In genomic region chr7:35386816-35387429, GRCh38 we compare ENCODE assay signal across 19 cellular contexts.
DNase-seq lines count a peak whose midpoint lies in the region; ATAC-seq and TF ChIP-seq lines count a peak whose summit lies in the region.
"Had no signal": no experiment of that assay in that cellular context is flagged by ENCODE, and none has a peak within 500 bp of the region (broad histone marks: within the 10 kb centered on the region; RNA-seq: fewer than 3 reads in every experiment).

No MANE protein-coding gene starts in this region.

- DNase-seq in Right ventricle myocardium superior: peak; percentile 49
- DNase-seq in heart right ventricle: peak in 1 of 2 donors; percentile 32
- DNase-seq in right atrium auricular region (ENCODE audit: low spot score): peak; percentile 78
- no peak for DNase-seq in mesothelial cell of epicardium (ENCODE audit: low spot score in 2 of 2, unreplicated experiment in 2 of 2)
- no peak for DNase-seq in GM23248
- DNase-seq in CD4-positive, alpha-beta T cell: no peak
- DNase-seq in activated effector memory CD4-positive, alpha-beta T cell treated with anti-CD3 and anti-CD28 coated beads, Interleukin-2, amount 50 U/mL, for 16 hours: no peak
- DNase-seq in psoas muscle: no peak
- DNase-seq: CD8-positive, alpha-beta memory T cell; COR-L47; DMS 273 treated with DMSO at 0.1 percent for 48 hours; DMS53; DND-41; EL; GOT3; H9; IMR-90 had no signal

- ATAC-seq in Right ventricle myocardium superior (ENCODE audit: poor library complexity) (peak; percentile 53), heart right ventricle (peak in 7 of 8 donors; percentile 20 to 49 (median 33)), psoas muscle (no peak)
- no peak for ATAC-seq in CD4-positive, alpha-beta T cell (ENCODE audit: poor library complexity)

- H3K27ac ChIP-seq in heart right ventricle: peak overlapping the region in 9 of 10 donors; percentile 26 to 71 (median 58)
- H3K27ac ChIP-seq in right atrium auricular region: peak overlapping the region; percentile 14 to 51
- no peak overlapping the region for H3K27ac ChIP-seq in GM23248
- H3K27ac ChIP-seq in CD4-positive, alpha-beta T cell (ENCODE audit: low read depth, low read length): no peak overlapping the region
- H3K27ac ChIP-seq in psoas muscle: no peak overlapping the region
- H3K27ac ChIP-seq: BLaER1 treated with 17β-estradiol and CSF1 and Interleukin-3, amounts not matched to agents 10 nM and 100 nM had no signal

- H3K27me3 Mint-ChIP-seq in mesothelial cell of epicardium (ENCODE audit: low read depth): peaks cover 2% of the 10 kb centered on the region
- H3K27me3 Mint-ChIP-seq in CD4-positive, alpha-beta T cell: no peaks in the 10 kb centered on the region

- H3K9me3 ChIP-seq in heart right ventricle: no peaks in the 10 kb centered on the region
- H3K9me3 ChIP-seq in right atrium auricular region: no peaks in the 10 kb centered on the region
- no peaks in the 10 kb centered on the region for H3K9me3 ChIP-seq in GM23248 (ENCODE audit: low read depth)
- no peaks in the 10 kb centered on the region for H3K9me3 ChIP-seq in CD4-positive, alpha-beta T cell (ENCODE audit: control insufficient read depth, low read length)
- no peaks in the 10 kb centered on the region for H3K9me3 ChIP-seq in psoas muscle
- H3K9me3 ChIP-seq: BLaER1 treated with 17β-estradiol and CSF1 and Interleukin-3, amounts not matched to agents 10 nM and 100 nM had no signal

- no peaks in the 10 kb centered on the region for H3K9me3 Mint-ChIP-seq in mesothelial cell of epicardium
- H3K9me3 Mint-ChIP-seq in CD4-positive, alpha-beta T cell: no peaks in the 10 kb centered on the region
- H3K9me3 Mint-ChIP-seq: CD8-positive, alpha-beta memory T cell; H9 had no signal

- H3K4me3 ChIP-seq in heart right ventricle (no peak overlapping the region), right atrium auricular region (no peak overlapping the region), GM23248 (no peak overlapping the region), psoas muscle (no peak overlapping the region)
- H3K4me3 ChIP-seq: BLaER1 treated with 17β-estradiol and CSF1 and Interleukin-3, amounts not matched to agents 10 nM and 100 nM had no signal

- WGBS in heart right ventricle, 2 donors: 27 to 32% methylated on average over 10 of the region's 10 CpGs
- WGBS in GM23248 (ENCODE audit: low coverage in 1 of 2, low lambda C conversion rate in 2 of 2, missing lambda C conversion rate in 2 of 2), 2 experiments: 32 to 40% methylated on average over 10 of the region's 10 CpGs
- 79 to 86% (median 81%) methylated on average over 10 of the region's 10 CpGs for WGBS in psoas muscle, 3 donors

- no peaks in the 10 kb centered on the region for H3K4me1 Mint-ChIP-seq in mesothelial cell of epicardium
- no peaks in the 10 kb centered on the region for H3K4me1 Mint-ChIP-seq in CD4-positive, alpha-beta T cell (ENCODE audit: low read depth)
- H3K4me1 Mint-ChIP-seq: B cell; CD8-positive, alpha-beta memory T cell; H9 had no signal

- H3K27me3 ChIP-seq in heart right ventricle (peaks cover 0 to 3% (median 0%) of the 10 kb centered on the region in 7 donors), right atrium auricular region (no peaks in the 10 kb centered on the region), GM23248 (replicated peaks; ENCODE audit: insufficient read depth) (no peaks in the 10 kb centered on the region), psoas muscle (ENCODE audit: insufficient read depth in 3 of 3, low read length in 2 of 3) (peaks cover 0 to 2% (median 0%) of the 10 kb centered on the region in 3 donors)
- peaks cover 5% of the 10 kb centered on the region for H3K27me3 ChIP-seq in CD4-positive, alpha-beta T cell (ENCODE audit: control insufficient read depth, insufficient read depth, low read length)
- H3K27me3 ChIP-seq: BLaER1 treated with 17β-estradiol and CSF1 and Interleukin-3, amounts not matched to agents 10 nM and 100 nM had no signal

- intact Hi-C loops in Right ventricle myocardium superior (cut with DNase I) (no loop called here), heart right ventricle (cut with DNase I) (loop anchor here in 2 of 10 donors (5.0 to 10.0 kb wide), 2 partner anchors 130 to 132 kb away; partner anchors contain the start of gene TBX20 (in 1 of the 2)), psoas muscle (cut with DNase I) (no loop called here)
- intact Hi-C loops in CD4-positive, alpha-beta T cell (cut with DNase I, micrococcal nuclease): no loop called here

- CTCF ChIA-PET in CD4-positive, alpha-beta T cell (lab: Charles Lee): no interaction called here

- no peak for TF ChIP-seq CTCF in heart right ventricle (IDR thresholded peaks at IDR 0.05)
- TF ChIP-seq CTCF in right atrium auricular region (IDR thresholded peaks at IDR 0.05): no peak
- TF ChIP-seq CTCF in mesothelial cell of epicardium (IDR thresholded peaks at IDR 0.05; ENCODE audit: unreplicated experiment): no peak
- no peak for TF ChIP-seq CTCF in CD4-positive, alpha-beta T cell (IDR thresholded peaks at IDR 0.05)
- no peak for TF ChIP-seq CTCF in psoas muscle (IDR thresholded peaks at IDR 0.05)

- no peak overlapping the region for H2AFZ ChIP-seq in GM23248

- POLR2A ChIA-PET in CD4-positive, alpha-beta T cell (lab: Charles Lee): no interaction called here

- H3K4me1 ChIP-seq in heart right ventricle (peaks cover 0 to 22% (median 4%) of the 10 kb centered on the region in 9 donors), right atrium auricular region (peaks cover 0 to 10% of the 10 kb centered on the region in 2 donors), GM23248 (ENCODE audit: insufficient read depth) (no peaks in the 10 kb centered on the region), psoas muscle (no peaks in the 10 kb centered on the region)

- H3K27ac Mint-ChIP-seq in mesothelial cell of epicardium: peak overlapping the region; percentile 75
- no peak overlapping the region for H3K27ac Mint-ChIP-seq in CD4-positive, alpha-beta T cell
- H3K27ac Mint-ChIP-seq: B cell; CD8-positive, alpha-beta memory T cell had no signal

- no peaks in the 10 kb centered on the region for H3K79me2 ChIP-seq in GM23248 (ENCODE audit: insufficient read depth)

- H3K36me3 Mint-ChIP-seq in mesothelial cell of epicardium: no peaks in the 10 kb centered on the region
- no peaks in the 10 kb centered on the region for H3K36me3 Mint-ChIP-seq in CD4-positive, alpha-beta T cell (ENCODE audit: low read depth)
- H3K36me3 Mint-ChIP-seq: CD8-positive, alpha-beta memory T cell had no signal

- H3K9me2 ChIP-seq in GM23248 (ENCODE audit: insufficient read depth): no peaks in the 10 kb centered on the region

- no peaks in the 10 kb centered on the region for H3F3A ChIP-seq in GM23248 (ENCODE audit: insufficient read depth)

- no peak overlapping the region for H3K9ac ChIP-seq in GM23248
- H3K9ac ChIP-seq: BLaER1 treated with 17β-estradiol and CSF1 and Interleukin-3, amounts not matched to agents 10 nM and 100 nM had no signal

- in situ Hi-C loops in GM23248 (cut with MboI): no loop called here

- no peak overlapping the region for H3K4me3 Mint-ChIP-seq in mesothelial cell of epicardium
- no peak overlapping the region for H3K4me3 Mint-ChIP-seq in CD4-positive, alpha-beta T cell
- H3K4me3 Mint-ChIP-seq: B cell; CD8-positive, alpha-beta memory T cell; H9 had no signal

- no peak overlapping the region for H3K4me2 ChIP-seq in GM23248 (ENCODE audit: unreplicated experiment)
- H3K4me2 ChIP-seq: BLaER1 treated with 17β-estradiol and CSF1 and Interleukin-3, amounts not matched to agents 10 nM and 100 nM had no signal

- H4K20me1 ChIP-seq in GM23248 (ENCODE audit: insufficient read depth): no peaks in the 10 kb centered on the region
- H4K20me1 ChIP-seq: BLaER1 treated with 17β-estradiol and CSF1 and Interleukin-3, amounts not matched to agents 10 nM and 100 nM had no signal

- no peaks in the 10 kb centered on the region for H3K36me3 ChIP-seq in heart right ventricle
- H3K36me3 ChIP-seq in right atrium auricular region: no peaks in the 10 kb centered on the region
- no peaks in the 10 kb centered on the region for H3K36me3 ChIP-seq in GM23248 (ENCODE audit: low read depth)
- H3K36me3 ChIP-seq in psoas muscle (ENCODE audit: insufficient read depth in 1 of 2, low read depth in 1 of 2): no peaks in the 10 kb centered on the region
- H3K36me3 ChIP-seq: BLaER1 treated with 17β-estradiol and CSF1 and Interleukin-3, amounts not matched to agents 10 nM and 100 nM had no signal

Comparison
In these comparisons a context has a peak if more than half of its experiments do, and no peak if none do; other contexts are left out.
1. ATAC-seq: peak in Right ventricle myocardium superior (single experiment) and heart right ventricle (7 of 8); none in CD4-positive, alpha-beta T cell (single experiment) and psoas muscle (0 of 4).
2. DNase-seq: peak in Right ventricle myocardium superior (single experiment) and right atrium auricular region (single experiment); none in mesothelial cell of epicardium (0 of 2), GM23248 (single experiment), CD4-positive, alpha-beta T cell (0 of 10), activated effector memory CD4-positive, alpha-beta T cell treated with anti-CD3 and anti-CD28 coated beads, Interleukin-2, amount 50 U/mL, for 16 hours (single experiment) and psoas muscle (0 of 2).
3. H3K27ac ChIP-seq: peak in heart right ventricle (9 of 10) and right atrium auricular region (2 of 2); none in GM23248 (single experiment), CD4-positive, alpha-beta T cell (single experiment) and psoas muscle (single experiment).